In genomic region chr4:136818811-136819210, GRCh38 we compare ENCODE assay signal across 26 cellular contexts.
DNase-seq lines count a peak whose midpoint lies in the region; ATAC-seq, FAIRE-seq and TF ChIP-seq lines count a peak whose summit lies in the region.
"Had no signal": no experiment of that assay in that cellular context is flagged by ENCODE, and none has a peak within 500 bp of the region (broad histone marks: within the 10 kb centered on the region; RNA-seq: fewer than 3 reads in every experiment).

No MANE protein-coding gene starts in this region.

- TF ChIP-seq POLR2A in GM12878 (IDR thresholded peaks at IDR 0.05; ENCODE audit: low read depth, low read length), result no peak

- H3K4me1 Mint-ChIP-seq in activated naive CD4-positive, alpha-beta T cell treated with anti-CD3 and anti-CD28 coated beads for 36 hours (ENCODE audit: low read depth), result no peaks in the 10 kb centered on the region
- peaks cover 16% of the 10 kb centered on the region for H3K4me1 Mint-ChIP-seq in endothelial cell (ENCODE audit: unreplicated experiment)
- H3K4me1 Mint-ChIP-seq: activated naive CD8-positive, alpha-beta T cell treated with anti-CD3 and anti-CD28 coated beads, Interleukin-2, amount 50 U/mL, for 24 hours; endodermal cell; memory B cell had no signal

- H2AFZ ChIP-seq in GM12878 (ENCODE audit: control insufficient read depth, low read depth, low read length), result no peak overlapping the region

- CTCF ChIA-PET in GM12878 (lab: Yijun Ruan, JAX), result interaction anchor here (0.7 kb wide), 1 partner anchor 554 kb away, joined by 3 read pairs; no protein-coding TSS in a partner anchor
- CTCF ChIA-PET in activated naive CD4-positive, alpha-beta T cell treated with anti-CD3 and anti-CD28 coated beads for 36 hours (lab: Charles Lee), result interaction anchor here (0.5 kb wide), 1 partner anchor 306 kb away, joined by 3 read pairs; no protein-coding TSS in a partner anchor

- ATAC-seq in GM12878 (peak; percentile 58), HG02840 (IDR thresholded peaks at IDR 0.05; ENCODE audit: low FRiP score, unreplicated experiment) (no peak)
- ATAC-seq: activated CD8-positive, alpha-beta T cell treated with anti-CD3 and anti-CD28 coated beads for 36 hours; activated naive CD8-positive, alpha-beta T cell treated with anti-CD3 and anti-CD28 coated beads, Interleukin-2, amount 50 U/mL, for 24 hours; left colon; upper lobe of right lung had no signal

- no TSS peak for BruUV-seq in GM12878 (replicated peaks; lab: Mats Ljungman, UMichigan)

- no peaks in the 10 kb centered on the region for H3K4me1 ChIP-seq in GM12878 (ENCODE audit: control insufficient read depth, insufficient read depth, low read length)
- H3K4me1 ChIP-seq: breast epithelium, upper lobe of right lung had no signal

- H3K4me3 ChIP-seq in GM12878, result no peak overlapping the region
- H3K4me3 ChIP-seq: breast epithelium, coronary artery, upper lobe of right lung had no signal

- H3K79me2 ChIP-seq in GM12878 (ENCODE audit: control insufficient read depth, insufficient read depth, low read length), result no peaks in the 10 kb centered on the region

- RAD21 ChIA-PET in GM12878 (lab: Charles Lee; ENCODE audit: unreplicated experiment), result no interaction called here

- no peaks in the 10 kb centered on the region for H3K9me3 Mint-ChIP-seq in activated naive CD4-positive, alpha-beta T cell treated with anti-CD3 and anti-CD28 coated beads for 36 hours
- H3K9me3 Mint-ChIP-seq in endothelial cell (ENCODE audit: unreplicated experiment), result no peaks in the 10 kb centered on the region
- H3K9me3 Mint-ChIP-seq: activated CD8-positive, alpha-beta T cell treated with anti-CD3 and anti-CD28 coated beads for 36 hours; activated naive CD8-positive, alpha-beta T cell treated with anti-CD3 and anti-CD28 coated beads, Interleukin-2, amount 50 U/mL, for 24 hours; memory B cell had no signal

- H3K4me2 ChIP-seq in GM12878 (ENCODE audit: control insufficient read depth, insufficient read depth), result no peak overlapping the region

- H3K4me3 Mint-ChIP-seq in activated naive CD4-positive, alpha-beta T cell treated with anti-CD3 and anti-CD28 coated beads for 36 hours, result no peak overlapping the region
- H3K4me3 Mint-ChIP-seq in endothelial cell (ENCODE audit: unreplicated experiment), result no peak overlapping the region
- H3K4me3 Mint-ChIP-seq: activated CD8-positive, alpha-beta T cell treated with anti-CD3 and anti-CD28 coated beads for 36 hours; activated naive CD8-positive, alpha-beta T cell treated with anti-CD3 and anti-CD28 coated beads, Interleukin-2, amount 50 U/mL, for 24 hours; endodermal cell; memory B cell had no signal

- no peak for TF ChIP-seq EP300 in GM12878 (IDR thresholded peaks at IDR 0.05; ENCODE audit: borderline replicate concordance in 1 of 2, control insufficient read depth in 1 of 2, low read depth in 2 of 2, low read length in 2 of 2)

- H3K36me3 Mint-ChIP-seq in activated naive CD4-positive, alpha-beta T cell treated with anti-CD3 and anti-CD28 coated beads for 36 hours (ENCODE audit: low read depth), result no peaks in the 10 kb centered on the region
- H3K36me3 Mint-ChIP-seq in endothelial cell (ENCODE audit: low read depth, unreplicated experiment), result peaks cover under 1% of the 10 kb centered on the region
- H3K36me3 Mint-ChIP-seq: memory B cell had no signal

- no peaks in the 10 kb centered on the region for H3K36me3 ChIP-seq in GM12878 (ENCODE audit: control insufficient read depth in 2 of 2, insufficient read depth in 2 of 2, low read length in 1 of 2)
- H3K36me3 ChIP-seq: breast epithelium, upper lobe of right lung had no signal

- POLR2A ChIA-PET in GM12878 (lab: Charles Lee), result no interaction called here

- no peaks in the 10 kb centered on the region for H3K27me3 Mint-ChIP-seq in activated naive CD4-positive, alpha-beta T cell treated with anti-CD3 and anti-CD28 coated beads for 36 hours (ENCODE audit: low read depth)
- H3K27me3 Mint-ChIP-seq in endothelial cell (ENCODE audit: unreplicated experiment), result no peaks in the 10 kb centered on the region
- H3K27me3 Mint-ChIP-seq: activated CD8-positive, alpha-beta T cell treated with anti-CD3 and anti-CD28 coated beads for 36 hours; activated naive CD8-positive, alpha-beta T cell treated with anti-CD3 and anti-CD28 coated beads, Interleukin-2, amount 50 U/mL, for 24 hours; memory B cell had no signal

- no peak for TF ChIP-seq CTCF in GM12878 (IDR thresholded peaks at IDR 0.05 in 2 of 3, conservative IDR thresholded peaks at IDR 0.05 in 1 of 3; ENCODE audit: control insufficient read depth in 2 of 3, extremely low read depth in 1 of 3, insufficient read depth in 1 of 3, low read depth in 3 of 3, low read length in 3 of 3)
- no peak for TF ChIP-seq CTCF in endothelial cell (IDR thresholded peaks at IDR 0.05; ENCODE audit: unreplicated experiment)

- DNase-seq in CMK (ENCODE audit: low read depth) (peak; percentile 14), OCI-M1 (lab: John Stamatoyannopoulos, UW) (peak; percentile 65), GM12878 (ENCODE audit: low read depth, low spot score) (no peak), hepatic stellate cell (ENCODE audit: low spot score) (peak; percentile 10), NOMO-1 treated with dmso at 0.1 percent for 144 hours (lab: John Stamatoyannopoulos, UW; ENCODE audit: unreplicated experiment) (no peak), endothelial cell (ENCODE audit: low spot score) (no peak)
- DNase-seq in activated naive CD4-positive, alpha-beta T cell treated with anti-CD3 and anti-CD28 coated beads for 36 hours, result no peak
- DNase-seq: activated CD8-positive, alpha-beta T cell treated with anti-CD3 and anti-CD28 coated beads for 36 hours; activated effector memory CD4-positive, alpha-beta T cell treated with Interleukin-2 at 50 U/mL for 16 hours; activated naive CD8-positive, alpha-beta T cell treated with anti-CD3 and anti-CD28 coated beads, Interleukin-2, amount 50 U/mL, for 24 hours; activated T-cell treated with anti-CD3 and anti-CD28 coated beads for 4 hours; DMS53; endodermal cell; GOT3; left colon; NCI-H1048; NCI-H187; NCI-H526 treated with DMSO at 0.1 percent for 48 hours; occipital lobe; stimulated activated CD4-positive, alpha-beta T cell treated with anti-CD3 and anti-CD28 coated beads, Interleukin-2, amount 100 ng/mL, for 24 hours; substantia nigra; upper lobe of right lung had no signal

- H4K20me1 ChIP-seq in GM12878 (ENCODE audit: control insufficient read depth, insufficient read depth), result no peaks in the 10 kb centered on the region

- no peak overlapping the region for H3K27ac ChIP-seq in GM12878 (ENCODE audit: control insufficient read depth, insufficient read depth)
- H3K27ac ChIP-seq: breast epithelium, coronary artery, upper lobe of right lung had no signal

- no peak overlapping the region for H3K27ac Mint-ChIP-seq in activated naive CD4-positive, alpha-beta T cell treated with anti-CD3 and anti-CD28 coated beads for 36 hours
- no peak overlapping the region for H3K27ac Mint-ChIP-seq in endothelial cell (ENCODE audit: unreplicated experiment)
- H3K27ac Mint-ChIP-seq: activated CD8-positive, alpha-beta T cell treated with anti-CD3 and anti-CD28 coated beads for 36 hours; activated naive CD8-positive, alpha-beta T cell treated with anti-CD3 and anti-CD28 coated beads, Interleukin-2, amount 50 U/mL, for 24 hours; endodermal cell; memory B cell had no signal

- TF ChIP-seq RAD21 in GM12878 (IDR thresholded peaks at IDR 0.05; ENCODE audit: insufficient read depth, low read depth, low read length), result no peak

- intact Hi-C loops in GM12878 (cut with micrococcal nuclease; ENCODE audit: unreplicated experiment), result no loop called here
- intact Hi-C loops in activated naive CD4-positive, alpha-beta T cell treated with anti-CD3 and anti-CD28 coated beads for 36 hours (cut with micrococcal nuclease), result no loop called here

- 0% methylated on average over 1 of the region's 1 CpG for WGBS in GM12878 (ENCODE audit: insufficient coverage, insufficient replicate concordance, low lambda C conversion rate, missing lambda C conversion rate)

- SMC1A ChIA-PET in GM12878 (lab: Charles Lee; ENCODE audit: uncharacterized antibody, unreplicated experiment), result interaction anchor here (0.8 kb wide), 1 partner anchor 10 kb away, joined by 3 read pairs; no protein-coding TSS in a partner anchor

- FAIRE-seq in GM12878 (lab: Jason Lieb, UNC), result no peak

- no peaks in the 10 kb centered on the region for H3K27me3 ChIP-seq in GM12878 (replicated peaks in 1 of 2; ENCODE audit: control insufficient read depth in 2 of 2, insufficient read depth in 2 of 2, low read length in 1 of 2)
- H3K27me3 ChIP-seq: breast epithelium, upper lobe of right lung had no signal

- in situ Hi-C loops in GM12878 (cut with MboI), result no loop called here

- H3K9ac ChIP-seq in GM12878 (ENCODE audit: control insufficient read depth, insufficient read depth, low read length), result no peak overlapping the region

- H3K9me3 ChIP-seq in GM12878 (replicated peaks; ENCODE audit: control insufficient read depth, insufficient read depth, low read length), result no peaks in the 10 kb centered on the region
- H3K9me3 ChIP-seq: breast epithelium, upper lobe of right lung had no signal

TF ChIP-seq in GM12878, 131 proteins besides CTCF, POLR2A, EP300 and RAD21 (continues in another document):
- TF ChIP-seq ATF3 (IDR thresholded peaks at IDR 0.05; ENCODE audit: borderline replicate concordance, extremely low read depth, low read depth, low read length) (no peak), ZSCAN29 (IDR thresholded peaks at IDR 0.05) (no peak), SPI1 (IDR thresholded peaks at IDR 0.05; ENCODE audit: borderline replicate concordance, insufficient read depth, low read depth, low read length) (no peak), TCF12 (IDR thresholded peaks at IDR 0.05; ENCODE audit: low read depth, low read length) (no peak), ZNF207 (IDR thresholded peaks at IDR 0.05; ENCODE audit: borderline replicate concordance) (no peak), YY1 (IDR thresholded peaks at IDR 0.05; ENCODE audit: low read depth, low read length) (no peak)

Comparison
In these comparisons a context has a peak if more than half of its experiments do, and no peak if none do; other contexts are left out.
1. DNase-seq: peak in CMK (single experiment), OCI-M1 (single experiment) and hepatic stellate cell (single experiment); none in GM12878 (single experiment), NOMO-1 treated with dmso at 0.1 percent for 144 hours (single experiment), activated naive CD4-positive, alpha-beta T cell treated with anti-CD3 and anti-CD28 coated beads for 36 hours (single experiment) and endothelial cell (single experiment).